Comparison of ENCODE assay signal across 11 cellular contexts in the genomic region with DNA sequence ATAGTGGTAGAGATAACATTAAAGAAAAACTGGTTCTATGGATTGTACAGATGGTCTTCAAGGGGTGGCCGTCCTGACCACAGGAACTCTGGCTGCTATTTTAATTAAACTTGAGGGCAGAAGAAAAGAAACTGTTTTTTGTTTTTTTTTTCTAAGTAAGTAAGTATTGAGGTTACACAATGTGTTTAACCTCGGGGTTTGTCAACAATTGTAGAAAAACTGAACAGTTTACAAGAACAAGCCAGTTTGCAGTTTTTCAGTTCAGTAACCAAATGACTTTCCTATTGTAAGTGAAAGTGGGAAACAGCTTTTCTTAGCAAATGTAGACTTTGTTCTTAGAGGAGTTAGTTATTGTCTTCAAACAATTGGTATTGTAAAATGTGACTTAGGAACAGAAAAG.
DNase-seq lines count a peak whose midpoint lies in the region; ATAC-seq and TF ChIP-seq lines count a peak whose summit lies in the region.
"Had no signal": no experiment of that assay in that cellular context is flagged by ENCODE, and none has a peak within 500 bp of the region (broad histone marks: within the 10 kb centered on the region; RNA-seq: fewer than 3 reads in every experiment).

No MANE protein-coding gene starts in this region.

- peaks cover 27% of the 10 kb centered on the region for H3K4me1 Mint-ChIP-seq in activated CD4-positive, alpha-beta T cell treated with anti-CD3 and anti-CD28 coated beads for 36 hours
- H3K4me1 Mint-ChIP-seq in type B pancreatic cell (ENCODE audit: unreplicated experiment) = peaks cover 33% of the 10 kb centered on the region

- intact Hi-C loops in activated CD4-positive, alpha-beta T cell treated with anti-CD3 and anti-CD28 coated beads for 36 hours (cut with DNase I, micrococcal nuclease) = no loop called here

- no peak overlapping the region for H3K27ac Mint-ChIP-seq in activated CD4-positive, alpha-beta T cell treated with anti-CD3 and anti-CD28 coated beads for 36 hours
- peak overlapping the region; percentile 44 for H3K27ac Mint-ChIP-seq in type B pancreatic cell

- CTCF ChIA-PET in activated CD4-positive, alpha-beta T cell treated with anti-CD3 and anti-CD28 coated beads for 36 hours (lab: Charles Lee) = interaction anchor here (0.6 kb wide), 1 partner anchor 79 kb away, joined by 3 read pairs; no protein-coding TSS in a partner anchor

- H3K36me3 Mint-ChIP-seq in activated CD4-positive, alpha-beta T cell treated with anti-CD3 and anti-CD28 coated beads for 36 hours (ENCODE audit: low read depth) = no peaks in the 10 kb centered on the region
- H3K36me3 Mint-ChIP-seq in type B pancreatic cell = no peaks in the 10 kb centered on the region

- TF ChIP-seq CTCF in type B pancreatic cell (conservative IDR thresholded peaks at IDR 0.05) = no peak

- POLR2A ChIA-PET in activated CD4-positive, alpha-beta T cell treated with anti-CD3 and anti-CD28 coated beads for 36 hours (lab: Charles Lee) = no interaction called here

- no peak overlapping the region for H3K4me3 Mint-ChIP-seq in activated CD4-positive, alpha-beta T cell treated with anti-CD3 and anti-CD28 coated beads for 36 hours
- peak overlapping the region; percentile 29 for H3K4me3 Mint-ChIP-seq in type B pancreatic cell

- H3K27me3 Mint-ChIP-seq in activated CD4-positive, alpha-beta T cell treated with anti-CD3 and anti-CD28 coated beads for 36 hours = peaks cover 2% of the 10 kb centered on the region
- H3K27me3 Mint-ChIP-seq in type B pancreatic cell = no peaks in the 10 kb centered on the region

- no peak for DNase-seq in activated CD4-positive, alpha-beta T cell treated with anti-CD3 and anti-CD28 coated beads for 36 hours
- no peak for DNase-seq in activated CD4-positive, alpha-beta T cell treated with anti-CD3 and anti-CD28 coated beads for 48 hours
- DNase-seq in amniotic epithelial cell (ENCODE audit: low read depth) = peak; percentile 83
- no peak for DNase-seq in type B pancreatic cell (ENCODE audit: extremely low spot score, unreplicated experiment)
- DNase-seq in NCI-H1436 treated with DMSO at 0.1 percent for 48 hours (lab: John Stamatoyannopoulos, UW) = no peak
- DNase-seq in HuH-7.5 (ENCODE audit: low spot score) = no peak
- DNase-seq in NCI-H1105 (lab: John Stamatoyannopoulos, UW) = no peak
- DNase-seq: central memory CD4-positive, alpha-beta T cell; heart left ventricle; tibial artery had no signal

- peak; percentile 28 for ATAC-seq in activated CD4-positive, alpha-beta T cell treated with anti-CD3 and anti-CD28 coated beads for 36 hours
- ATAC-seq in HG02759 (IDR thresholded peaks at IDR 0.05; ENCODE audit: unreplicated experiment) = peak; percentile 44

- H3K9me3 Mint-ChIP-seq in activated CD4-positive, alpha-beta T cell treated with anti-CD3 and anti-CD28 coated beads for 36 hours (ENCODE audit: low read depth) = no peaks in the 10 kb centered on the region
- no peaks in the 10 kb centered on the region for H3K9me3 Mint-ChIP-seq in type B pancreatic cell
